ENCODE assay signal across 11 cellular contexts in genomic region chr14:34053666-34054065, GRCh38.
DNase-seq lines count a peak whose midpoint lies in the region; ATAC-seq and TF ChIP-seq lines count a peak whose summit lies in the region.
"Had no signal": no experiment of that assay in that cellular context is flagged by ENCODE, and none has a peak within 500 bp of the region (broad histone marks: within the 10 kb centered on the region; RNA-seq: fewer than 3 reads in every experiment).

No MANE protein-coding gene starts in this region.

- peaks cover 6% of the 10 kb centered on the region for H3K4me1 ChIP-seq in upper lobe of right lung
- no peaks in the 10 kb centered on the region for H3K4me1 ChIP-seq in mesendoderm (ENCODE audit: control insufficient read depth, low read depth, low read length)
- H3K4me1 ChIP-seq: adrenal gland had no signal

- H3K4me2 ChIP-seq in mesendoderm (ENCODE audit: low read length), result no peak overlapping the region

- H3K27me3 ChIP-seq in upper lobe of right lung (no peaks in the 10 kb centered on the region), mesendoderm (ENCODE audit: insufficient read depth, low read length, poor library complexity) (no peaks in the 10 kb centered on the region)

- H3K56ac ChIP-seq in mesendoderm (ENCODE audit: low read length), result no peak overlapping the region

- H2AK5ac ChIP-seq in mesendoderm (ENCODE audit: low read length), result no peak overlapping the region

- H3K27me3 Mint-ChIP-seq in activated CD4-positive, alpha-beta memory T cell treated with anti-CD3 and anti-CD28 coated beads, Interleukin-2, amount 10 ng/mL, durations not matched to agents 7 days and 5 days, result peaks cover 11% of the 10 kb centered on the region
- H3K27me3 Mint-ChIP-seq in activated CD4-positive, alpha-beta memory T cell treated with anti-CD3 and anti-CD28 coated beads for 36 hours, result no peaks in the 10 kb centered on the region

- H3K27ac ChIP-seq in upper lobe of right lung, result peak overlapping the region; percentile 11
- no peak overlapping the region for H3K27ac ChIP-seq in mesendoderm (ENCODE audit: low read depth, low read length)
- H3K27ac ChIP-seq: adrenal gland had no signal

- H2BK5ac ChIP-seq in mesendoderm (ENCODE audit: low read length), result no peak overlapping the region

- TF ChIP-seq CTCF in epithelial cell of proximal tubule (conservative IDR thresholded peaks at IDR 0.05; ENCODE audit: low read depth, low read length) (peak; percentile 7), upper lobe of right lung (IDR thresholded peaks at IDR 0.05) (peak; percentile 12)

- H3K9ac ChIP-seq in mesendoderm (ENCODE audit: low read length), result no peak overlapping the region

- no peak overlapping the region for H3K18ac ChIP-seq in mesendoderm (ENCODE audit: low read length)

- H3K4me3 ChIP-seq in epithelial cell of proximal tubule (ENCODE audit: low read depth, low read length) (no peak overlapping the region), upper lobe of right lung (no peak overlapping the region), mesendoderm (ENCODE audit: low read length) (no peak overlapping the region)
- H3K4me3 ChIP-seq: adrenal gland had no signal

- intact Hi-C loops in activated CD4-positive, alpha-beta memory T cell treated with anti-CD3 and anti-CD28 coated beads for 36 hours (cut with micrococcal nuclease), result no loop called here
- intact Hi-C loops in upper lobe of right lung (cut with DNase I), result no loop called here

- POLR2A ChIA-PET in activated CD4-positive, alpha-beta memory T cell treated with anti-CD3 and anti-CD28 coated beads, Interleukin-2, amount 10 ng/mL, durations not matched to agents 7 days and 5 days (lab: Charles Lee), result interaction anchor here (1.3 kb wide), 1 partner anchor 10 kb away, joined by 6 read pairs; no protein-coding TSS in a partner anchor
- POLR2A ChIA-PET in activated CD4-positive, alpha-beta memory T cell treated with anti-CD3 and anti-CD28 coated beads for 36 hours (lab: Charles Lee), result no interaction called here

- H3K79me1 ChIP-seq in mesendoderm (ENCODE audit: low read length), result no peaks in the 10 kb centered on the region

- H3K4ac ChIP-seq in mesendoderm (ENCODE audit: low read depth, low read length), result no peak overlapping the region

- no peak for DNase-seq in activated CD4-positive, alpha-beta memory T cell treated with anti-CD3 and anti-CD28 coated beads, Interleukin-2, amount 10 ng/mL, durations not matched to agents 7 days and 5 days
- no peak for DNase-seq in activated CD4-positive, alpha-beta memory T cell treated with anti-CD3 and anti-CD28 coated beads for 36 hours
- DNase-seq in epithelial cell of proximal tubule (ENCODE audit: low read depth) (no peak), lung microvascular endothelial cell (ENCODE audit: low read depth in 2 of 2) (peak; percentile 71 to 80), upper lobe of right lung (no peak), AG20443 (ENCODE audit: low spot score) (no peak), mesendoderm (no peak)
- DNase-seq: KBM-7 had no signal

- peak overlapping the region; percentile 21 for H3K27ac Mint-ChIP-seq in activated CD4-positive, alpha-beta memory T cell treated with anti-CD3 and anti-CD28 coated beads, Interleukin-2, amount 10 ng/mL, durations not matched to agents 7 days and 5 days
- H3K27ac Mint-ChIP-seq in activated CD4-positive, alpha-beta memory T cell treated with anti-CD3 and anti-CD28 coated beads for 36 hours, result no peak overlapping the region

- H2BK120ac ChIP-seq in mesendoderm (ENCODE audit: low read depth, low read length), result no peak overlapping the region

- peak; percentile 40 for ATAC-seq in upper lobe of right lung
- no peak for ATAC-seq in HG02571 (IDR thresholded peaks at IDR 0.05; ENCODE audit: unreplicated experiment)
- ATAC-seq: SK-N-SH treated with all-trans-retinoic acid at 6 μM for 48 hours had no signal

- no peak overlapping the region for H3K23ac ChIP-seq in mesendoderm (ENCODE audit: low read length)

- H3K4me1 Mint-ChIP-seq in activated CD4-positive, alpha-beta memory T cell treated with anti-CD3 and anti-CD28 coated beads, Interleukin-2, amount 10 ng/mL, durations not matched to agents 7 days and 5 days, result peaks cover 70% of the 10 kb centered on the region
- H3K4me1 Mint-ChIP-seq in activated CD4-positive, alpha-beta memory T cell treated with anti-CD3 and anti-CD28 coated beads for 36 hours (ENCODE audit: low read depth), result peaks cover 16% of the 10 kb centered on the region

- no peak overlapping the region for H4K5ac ChIP-seq in mesendoderm (ENCODE audit: low read length)

- H3K9me3 ChIP-seq in upper lobe of right lung, result no peaks in the 10 kb centered on the region
- H3K9me3 ChIP-seq: adrenal gland had no signal

- no CpG with 5 or more reads among the region's 3 CpGs for WGBS in mesendoderm (ENCODE audit: extremely low coverage, insufficient coverage, low lambda C conversion rate)

- H3K36me3 ChIP-seq in upper lobe of right lung (no peaks in the 10 kb centered on the region), mesendoderm (ENCODE audit: control insufficient read depth, insufficient read depth, low read length) (no peaks in the 10 kb centered on the region)
- H3K36me3 ChIP-seq: adrenal gland had no signal

- CTCF ChIA-PET in activated CD4-positive, alpha-beta memory T cell treated with anti-CD3 and anti-CD28 coated beads, Interleukin-2, amount 10 ng/mL, durations not matched to agents 7 days and 5 days (lab: Charles Lee), result no interaction called here
- CTCF ChIA-PET in activated CD4-positive, alpha-beta memory T cell treated with anti-CD3 and anti-CD28 coated beads for 36 hours (lab: Charles Lee), result no interaction called here

- H3K9me3 Mint-ChIP-seq in activated CD4-positive, alpha-beta memory T cell treated with anti-CD3 and anti-CD28 coated beads, Interleukin-2, amount 10 ng/mL, durations not matched to agents 7 days and 5 days, result peaks cover 8% of the 10 kb centered on the region
- H3K9me3 Mint-ChIP-seq in activated CD4-positive, alpha-beta memory T cell treated with anti-CD3 and anti-CD28 coated beads for 36 hours, result no peaks in the 10 kb centered on the region

- H4K8ac ChIP-seq in mesendoderm (ENCODE audit: low read depth, low read length), result no peak overlapping the region

- no peak overlapping the region for H3K4me3 Mint-ChIP-seq in activated CD4-positive, alpha-beta memory T cell treated with anti-CD3 and anti-CD28 coated beads, Interleukin-2, amount 10 ng/mL, durations not matched to agents 7 days and 5 days
- H3K4me3 Mint-ChIP-seq in activated CD4-positive, alpha-beta memory T cell treated with anti-CD3 and anti-CD28 coated beads for 36 hours, result no peak overlapping the region

- H3K79me2 ChIP-seq in mesendoderm (ENCODE audit: control insufficient read depth, insufficient read depth, low read length), result no peaks in the 10 kb centered on the region

- H2BK15ac ChIP-seq in mesendoderm (replicated peaks; ENCODE audit: low read depth), result no peak overlapping the region

- peaks cover 17% of the 10 kb centered on the region for H3K36me3 Mint-ChIP-seq in activated CD4-positive, alpha-beta memory T cell treated with anti-CD3 and anti-CD28 coated beads, Interleukin-2, amount 10 ng/mL, durations not matched to agents 7 days and 5 days (ENCODE audit: low read depth)
- H3K36me3 Mint-ChIP-seq in activated CD4-positive, alpha-beta memory T cell treated with anti-CD3 and anti-CD28 coated beads for 36 hours, result no peaks in the 10 kb centered on the region

Comparison
In these comparisons a context has a peak if more than half of its experiments do, and no peak if none do; other contexts are left out.
1. DNase-seq: peak in lung microvascular endothelial cell (2 of 2); none in activated CD4-positive, alpha-beta memory T cell treated with anti-CD3 and anti-CD28 coated beads, Interleukin-2, amount 10 ng/mL, durations not matched to agents 7 days and 5 days (single experiment), activated CD4-positive, alpha-beta memory T cell treated with anti-CD3 and anti-CD28 coated beads for 36 hours (single experiment), epithelial cell of proximal tubule (single experiment), upper lobe of right lung (single experiment), AG20443 (single experiment) and mesendoderm (single experiment).